15 cellular contexts compared by ENCODE assay signal in the genomic region with DNA sequence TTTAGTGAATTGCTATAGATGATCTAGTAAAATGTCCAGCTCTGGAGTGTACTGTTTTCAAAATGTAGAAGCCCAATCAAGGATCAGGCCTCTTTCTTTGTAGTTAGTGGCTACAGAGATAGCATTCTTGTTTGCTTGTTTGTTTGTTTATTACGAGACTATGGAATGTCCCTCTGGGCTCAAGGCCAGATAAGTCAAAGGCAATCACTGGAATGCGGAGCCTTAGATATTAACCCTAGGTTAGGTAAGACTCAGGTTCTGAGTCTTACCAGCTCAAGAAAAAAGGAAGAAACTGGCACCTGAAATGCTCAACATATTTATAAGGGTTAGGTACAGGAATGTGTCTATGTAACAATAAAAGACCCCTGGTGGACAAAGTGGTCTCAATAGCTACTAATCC.
DNase-seq lines count a peak whose midpoint lies in the region; ATAC-seq and TF ChIP-seq lines count a peak whose summit lies in the region.
"Had no signal": no experiment of that assay in that cellular context is flagged by ENCODE, and none has a peak within 500 bp of the region (broad histone marks: within the 10 kb centered on the region; RNA-seq: fewer than 3 reads in every experiment).

No MANE protein-coding gene starts in this region.

- no peak overlapping the region for H3K23ac ChIP-seq in trophoblast cell (ENCODE audit: low read length)

- no peak overlapping the region for H4K8ac ChIP-seq in trophoblast cell (ENCODE audit: low read depth, low read length)

- H3K14ac ChIP-seq in trophoblast cell (ENCODE audit: low read length), result no peak overlapping the region

- H3K9me3 Mint-ChIP-seq in type B pancreatic cell, result peaks cover 4% of the 10 kb centered on the region

- H3K36me3 ChIP-seq in HUES6 (ENCODE audit: control insufficient read depth, insufficient read depth, low read length) (no peaks in the 10 kb centered on the region), trophoblast cell (ENCODE audit: control insufficient read depth in 1 of 2, insufficient read depth in 2 of 2, low read length in 2 of 2) (no peaks in the 10 kb centered on the region)
- H3K36me3 ChIP-seq: BE2C, HAP-1 had no signal

- DNase-seq in ELF-1 (ENCODE audit: low read depth, low spot score) (peak; percentile 33), amniotic epithelial cell (ENCODE audit: low read depth) (peak; percentile 12), trophoblast cell (peak; percentile 30 to 83), cerebellar cortex (ENCODE audit: low spot score) (no peak), type B pancreatic cell (ENCODE audit: extremely low spot score, unreplicated experiment) (no peak)
- DNase-seq: BE2C; C1 segment of cervical spinal cord; Caco-2; CD4-positive, CD25-positive, alpha-beta regulatory T cell; GDM1; KG1 had no signal

- H3K9me3 ChIP-seq in HUES6 (ENCODE audit: control insufficient read depth, insufficient read depth, low read depth, low read length) (no peaks in the 10 kb centered on the region), trophoblast cell (ENCODE audit: insufficient read depth, low read depth, low read length) (no peaks in the 10 kb centered on the region)
- H3K9me3 ChIP-seq: BE2C, Caco-2, HAP-1 had no signal

- no peak overlapping the region for H3K4me3 ChIP-seq in HUES6 (ENCODE audit: low read depth, low read length)
- no peak overlapping the region for H3K4me3 ChIP-seq in trophoblast cell (ENCODE audit: low read depth, low read length)
- H3K4me3 ChIP-seq: HAP-1 had no signal

- H3K27me3 Mint-ChIP-seq in type B pancreatic cell, result no peaks in the 10 kb centered on the region
- H3K27me3 Mint-ChIP-seq: CD4-positive, CD25-positive, alpha-beta regulatory T cell had no signal

- no peaks in the 10 kb centered on the region for H3K36me3 Mint-ChIP-seq in type B pancreatic cell
- H3K36me3 Mint-ChIP-seq: CD4-positive, CD25-positive, alpha-beta regulatory T cell had no signal

- H3K4me2 ChIP-seq in trophoblast cell (ENCODE audit: low read length), result no peak overlapping the region

- H2AK5ac ChIP-seq in trophoblast cell (ENCODE audit: low read length), result no peak overlapping the region

- ATAC-seq in GM18909 (IDR thresholded peaks at IDR 0.05; ENCODE audit: poor library complexity, unreplicated experiment), result no peak
- ATAC-seq: HepG2 had no signal

- no peak overlapping the region for H3K4ac ChIP-seq in trophoblast cell (ENCODE audit: low read depth, low read length)

- H2BK12ac ChIP-seq in trophoblast cell (ENCODE audit: low read length), result no peak overlapping the region

- H3K4me1 Mint-ChIP-seq in type B pancreatic cell (ENCODE audit: unreplicated experiment), result no peaks in the 10 kb centered on the region
- H3K4me1 Mint-ChIP-seq: CD4-positive, CD25-positive, alpha-beta regulatory T cell had no signal

- H3K9ac ChIP-seq in HUES6 (ENCODE audit: low read length) (no peak overlapping the region), trophoblast cell (ENCODE audit: low read length) (no peak overlapping the region)

- H3K18ac ChIP-seq in trophoblast cell (ENCODE audit: low read length), result no peak overlapping the region

- peaks cover 6% of the 10 kb centered on the region; the same call in 1 of the 2 replicates for H3K4me1 ChIP-seq in HUES6 (ENCODE audit: control insufficient read depth, insufficient read depth, low read length)
- H3K4me1 ChIP-seq in trophoblast cell (ENCODE audit: control insufficient read depth in 1 of 2, insufficient read depth in 2 of 2, low read length in 2 of 2), result no peaks in the 10 kb centered on the region
- H3K4me1 ChIP-seq: BE2C, Caco-2, HAP-1 had no signal

- no peak overlapping the region for H2BK120ac ChIP-seq in trophoblast cell (ENCODE audit: insufficient read depth, low read length, poor library complexity)

- H3K79me2 ChIP-seq in trophoblast cell (ENCODE audit: control insufficient read depth, insufficient read depth, low read length, poor library complexity), result no peaks in the 10 kb centered on the region

- no peak for TF ChIP-seq CTCF in type B pancreatic cell (conservative IDR thresholded peaks at IDR 0.05)

- H3K27me3 ChIP-seq in HUES6 (ENCODE audit: control insufficient read depth, insufficient read depth, low read length) (no peaks in the 10 kb centered on the region), trophoblast cell (ENCODE audit: insufficient read depth, low read length) (no peaks in the 10 kb centered on the region)
- H3K27me3 ChIP-seq: BE2C had no signal

- H3K27ac ChIP-seq in HUES6 (ENCODE audit: low read depth, low read length) (peak overlapping the region; percentile 60; the same call in 1 of the 2 replicates), trophoblast cell (ENCODE audit: low read depth, low read length) (no peak overlapping the region)

- H3K4me3 Mint-ChIP-seq in type B pancreatic cell, result no peak overlapping the region
- H3K4me3 Mint-ChIP-seq: CD4-positive, CD25-positive, alpha-beta regulatory T cell had no signal

- no peak overlapping the region for H2BK5ac ChIP-seq in trophoblast cell (ENCODE audit: low read depth, low read length, poor library complexity)

- WGBS in trophoblast cell (ENCODE audit: extremely low coverage, insufficient coverage, insufficient read length), result no CpG with 5 or more reads among the region's 2 CpGs

- H2AFZ ChIP-seq in trophoblast cell (ENCODE audit: insufficient read depth, low read length, poor library complexity), result no peak overlapping the region

- H3K79me1 ChIP-seq in trophoblast cell (ENCODE audit: low read length), result no peaks in the 10 kb centered on the region

- no peak overlapping the region for H3K27ac Mint-ChIP-seq in type B pancreatic cell
- H3K27ac Mint-ChIP-seq: CD4-positive, CD25-positive, alpha-beta regulatory T cell had no signal

- no peak overlapping the region for H4K12ac ChIP-seq in trophoblast cell (ENCODE audit: low read depth, low read length)

- no peak overlapping the region for H4K91ac ChIP-seq in trophoblast cell (ENCODE audit: low read depth, low read length)

Comparison
In these comparisons a context has a peak if more than half of its experiments do, and no peak if none do; other contexts are left out.
1. DNase-seq: peak in ELF-1 (single experiment), amniotic epithelial cell (single experiment) and trophoblast cell (2 of 2); none in cerebellar cortex (single experiment) and type B pancreatic cell (single experiment).